ENCODE assay signal across 18 cellular contexts in the genomic region with DNA sequence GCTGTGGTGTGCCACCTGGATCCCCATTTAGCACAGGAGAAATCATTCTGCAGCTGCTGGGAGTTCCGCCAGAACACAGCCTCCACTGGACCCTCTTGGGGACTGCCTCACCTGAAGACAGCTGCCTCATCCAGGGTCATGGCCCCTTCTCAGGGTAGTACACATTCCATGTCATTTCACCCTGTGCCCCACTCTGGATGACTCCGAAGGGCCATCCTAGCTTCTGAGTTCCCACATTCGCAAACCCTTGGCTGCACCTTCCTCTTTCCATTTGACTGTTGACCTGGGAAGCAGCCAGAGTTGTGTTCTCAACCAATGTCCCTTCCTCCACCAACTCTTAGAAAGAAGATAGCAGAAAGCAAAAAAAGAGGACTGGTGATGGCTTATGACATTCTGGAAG.
DNase-seq lines count a peak whose midpoint lies in the region; ATAC-seq, FAIRE-seq and TF ChIP-seq lines count a peak whose summit lies in the region.
"Had no signal": no experiment of that assay in that cellular context is flagged by ENCODE, and none has a peak within 500 bp of the region (broad histone marks: within the 10 kb centered on the region; RNA-seq: fewer than 3 reads in every experiment).

No MANE protein-coding gene starts in this region.

- no peaks in the 10 kb centered on the region for H3K9me3 ChIP-seq in right lobe of liver
- H3K9me3 ChIP-seq in HepG2 (ENCODE audit: low read length) = no peaks in the 10 kb centered on the region
- H3K9me3 ChIP-seq in upper lobe of right lung = no peaks in the 10 kb centered on the region
- H3K9me3 ChIP-seq in GM23248 (ENCODE audit: low read depth) = no peaks in the 10 kb centered on the region

- TF ChIP-seq EP300 in HepG2 (IDR thresholded peaks at IDR 0.05; ENCODE audit: low read depth in 2 of 2, low read length in 2 of 2) = no peak
- no peak for TF ChIP-seq EP300 in HepG2 (CRISPR knock-in tag; IDR thresholded peaks at IDR 0.05; ENCODE audit: borderline replicate concordance)

- intact Hi-C loops in right lobe of liver (cut with DNase I) (no loop called here), HepG2 (cut with micrococcal nuclease; ENCODE audit: unreplicated experiment) (no loop called here), upper lobe of right lung (cut with DNase I) (no loop called here)

- POLR2A ChIA-PET in HepG2 (lab: Yijun Ruan, JAX) = no interaction called here

- H3K27me3 ChIP-seq in right lobe of liver = no peaks in the 10 kb centered on the region
- H3K27me3 ChIP-seq in HepG2 (ENCODE audit: control insufficient read depth in 1 of 2, insufficient read depth in 2 of 2, low read length in 2 of 2) = no peaks in the 10 kb centered on the region; a peak in 1 of 5 replicates
- H3K27me3 ChIP-seq in upper lobe of right lung = no peaks in the 10 kb centered on the region
- no peaks in the 10 kb centered on the region for H3K27me3 ChIP-seq in GM23248 (replicated peaks; ENCODE audit: insufficient read depth)

- H3K4me3 ChIP-seq in right lobe of liver (no peak overlapping the region), HepG2 (replicated peaks in 1 of 3; ENCODE audit: insufficient read depth in 1 of 3, low read depth in 2 of 3, low read length in 3 of 3) (no peak overlapping the region), coronary artery (no peak overlapping the region), upper lobe of right lung (no peak overlapping the region), GM23248 (no peak overlapping the region)

- DNase-seq in right lobe of liver (no peak), HepG2 (ENCODE audit: low spot score) (no peak), coronary artery (ENCODE audit: low spot score) (peak; percentile 46), medulla oblongata (ENCODE audit: extremely low spot score) (peak; percentile 72), upper lobe of right lung (no peak), GM23248 (no peak), HPDE6-E6E7 (ENCODE audit: extremely low spot score) (no peak), HuH-7 (ENCODE audit: low spot score) (no peak)
- DNase-seq: DMS79 treated with DMSO at 0.1 percent for 48 hours, HFFc6, NCI-H1092 treated with DMSO at 0.1 percent for 48 hours, NCI-H2081, NCI-H446 treated with DMSO at 0.1 percent for 48 hours, NCI-H69, SIG-M5 had no signal

- H3K79me2 ChIP-seq in HepG2 (ENCODE audit: insufficient read depth, low read length) = no peaks in the 10 kb centered on the region
- H3K79me2 ChIP-seq in GM23248 (ENCODE audit: insufficient read depth) = no peaks in the 10 kb centered on the region

- no peaks in the 10 kb centered on the region for H3K9me2 ChIP-seq in GM23248 (ENCODE audit: insufficient read depth)

- TF ChIP-seq POLR2A in right lobe of liver (IDR thresholded peaks at IDR 0.05) (no peak), HepG2 (IDR thresholded peaks at IDR 0.05; ENCODE audit: insufficient read depth in 1 of 2, low read depth in 2 of 2, low read length in 2 of 2) (no peak)

- no peak overlapping the region for H3K9ac ChIP-seq in HepG2 (ENCODE audit: insufficient read depth, low read depth, low read length)
- H3K9ac ChIP-seq in GM23248 = no peak overlapping the region
- H3K9ac ChIP-seq: KMS-11 had no signal

- in situ Hi-C loops in HepG2 (cut with HindIII; ENCODE audit: extremely low pct_ligation_motif_present, low pct_unique_long_range_greater_than_20kb) (no loop called here), GM23248 (cut with MboI) (no loop called here)

- H3K27ac ChIP-seq in right lobe of liver = no peak overlapping the region
- H3K27ac ChIP-seq in HepG2 (ENCODE audit: extremely low read length, insufficient read depth, low read length) = no peak overlapping the region
- no peak overlapping the region for H3K27ac ChIP-seq in coronary artery
- no peak overlapping the region for H3K27ac ChIP-seq in upper lobe of right lung
- no peak overlapping the region for H3K27ac ChIP-seq in GM23248
- H3K27ac ChIP-seq: KMS-11 had no signal

- no peaks in the 10 kb centered on the region for H3F3A ChIP-seq in GM23248 (ENCODE audit: insufficient read depth)

- no peaks in the 10 kb centered on the region for H3K36me3 ChIP-seq in right lobe of liver
- H3K36me3 ChIP-seq in HepG2 (replicated peaks in 1 of 2; ENCODE audit: control insufficient read depth in 1 of 2, insufficient read depth in 2 of 2, low read length in 2 of 2) = no peaks in the 10 kb centered on the region
- no peaks in the 10 kb centered on the region for H3K36me3 ChIP-seq in upper lobe of right lung
- H3K36me3 ChIP-seq in GM23248 (ENCODE audit: low read depth) = no peaks in the 10 kb centered on the region

- no peaks in the 10 kb centered on the region for H3K4me1 ChIP-seq in right lobe of liver
- H3K4me1 ChIP-seq in HepG2 (ENCODE audit: insufficient read depth, low read length) = no peaks in the 10 kb centered on the region
- H3K4me1 ChIP-seq in upper lobe of right lung = no peaks in the 10 kb centered on the region
- H3K4me1 ChIP-seq in GM23248 (ENCODE audit: insufficient read depth) = no peaks in the 10 kb centered on the region

- FAIRE-seq in HepG2 (lab: Jason Lieb, UNC) = no peak
- FAIRE-seq: H54 had no signal

- H4K20me1 ChIP-seq in HepG2 (ENCODE audit: insufficient read depth, low read length) (no peaks in the 10 kb centered on the region), GM23248 (ENCODE audit: insufficient read depth) (no peaks in the 10 kb centered on the region)

- H2AFZ ChIP-seq in HepG2 (ENCODE audit: low read length) = no peak overlapping the region
- no peak overlapping the region for H2AFZ ChIP-seq in GM23248

- WGBS in right lobe of liver (ENCODE audit: insufficient coverage, low coverage, low lambda C conversion rate, missing lambda C conversion rate) = no CpG with 5 or more reads among the region's 3 CpGs
- WGBS in HepG2 (ENCODE audit: low lambda C conversion rate) = 51% methylated on average over 3 of the region's 3 CpGs
- WGBS in GM23248 (ENCODE audit: low coverage in 1 of 2, low lambda C conversion rate in 2 of 2, missing lambda C conversion rate in 2 of 2), 2 experiments = 34 to 44% methylated on average over 3 of the region's 3 CpGs

- TF ChIP-seq CTCF in right lobe of liver (IDR thresholded peaks at IDR 0.05) (no peak), HepG2 (CRISPR knock-in tag; IDR thresholded peaks at IDR 0.05) (no peak), coronary artery (IDR thresholded peaks at IDR 0.05) (no peak), upper lobe of right lung (IDR thresholded peaks at IDR 0.05) (no peak)

- H3K4me2 ChIP-seq in HepG2 (ENCODE audit: low read depth, low read length) (no peak overlapping the region), GM23248 (ENCODE audit: unreplicated experiment) (no peak overlapping the region)
- H3K4me2 ChIP-seq: KMS-11 had no signal

- BruUV-seq in HepG2 (replicated peaks; lab: Mats Ljungman, UMichigan) = no TSS peak

- ATAC-seq in right lobe of liver = peak in 3 of 4 donors; percentile 52 to 59 (median 57)
- ATAC-seq in HepG2 = no peak
- ATAC-seq in upper lobe of right lung = peak; percentile 65
- ATAC-seq: SK-N-SH treated with all-trans-retinoic acid at 6 μM for 48 hours had no signal

- no peak for TF ChIP-seq RAD21 in HepG2 (CRISPR knock-in tag; IDR thresholded peaks at IDR 0.05)

- CTCF ChIA-PET in HepG2 (lab: Yijun Ruan, JAX; ENCODE audit: low intra/inter-chr PET ratio, low total read pairs) = no interaction called here

TF ChIP-seq in HepG2, 621 proteins besides CTCF, POLR2A, EP300 and RAD21 (continues in another document):
- TF ChIP-seq RBM22 (optimal IDR thresholded peaks at IDR 0.05; ENCODE audit: low read length) = no peak
- TF ChIP-seq MED1 (CRISPR knock-in tag; IDR thresholded peaks at IDR 0.05) = no peak
- no peak for TF ChIP-seq ZNF605 (CRISPR knock-in tag; IDR thresholded peaks at IDR 0.05)
- no peak for TF ChIP-seq MED8 (CRISPR knock-in tag; IDR thresholded peaks at IDR 0.05; ENCODE audit: insufficient replicate concordance)
- no peak for TF ChIP-seq HES4 (CRISPR knock-in tag; IDR thresholded peaks at IDR 0.05; ENCODE audit: borderline replicate concordance)
- no peak for TF ChIP-seq JUND (CRISPR knock-in tag; IDR thresholded peaks at IDR 0.05)
- TF ChIP-seq, protein P1, sequence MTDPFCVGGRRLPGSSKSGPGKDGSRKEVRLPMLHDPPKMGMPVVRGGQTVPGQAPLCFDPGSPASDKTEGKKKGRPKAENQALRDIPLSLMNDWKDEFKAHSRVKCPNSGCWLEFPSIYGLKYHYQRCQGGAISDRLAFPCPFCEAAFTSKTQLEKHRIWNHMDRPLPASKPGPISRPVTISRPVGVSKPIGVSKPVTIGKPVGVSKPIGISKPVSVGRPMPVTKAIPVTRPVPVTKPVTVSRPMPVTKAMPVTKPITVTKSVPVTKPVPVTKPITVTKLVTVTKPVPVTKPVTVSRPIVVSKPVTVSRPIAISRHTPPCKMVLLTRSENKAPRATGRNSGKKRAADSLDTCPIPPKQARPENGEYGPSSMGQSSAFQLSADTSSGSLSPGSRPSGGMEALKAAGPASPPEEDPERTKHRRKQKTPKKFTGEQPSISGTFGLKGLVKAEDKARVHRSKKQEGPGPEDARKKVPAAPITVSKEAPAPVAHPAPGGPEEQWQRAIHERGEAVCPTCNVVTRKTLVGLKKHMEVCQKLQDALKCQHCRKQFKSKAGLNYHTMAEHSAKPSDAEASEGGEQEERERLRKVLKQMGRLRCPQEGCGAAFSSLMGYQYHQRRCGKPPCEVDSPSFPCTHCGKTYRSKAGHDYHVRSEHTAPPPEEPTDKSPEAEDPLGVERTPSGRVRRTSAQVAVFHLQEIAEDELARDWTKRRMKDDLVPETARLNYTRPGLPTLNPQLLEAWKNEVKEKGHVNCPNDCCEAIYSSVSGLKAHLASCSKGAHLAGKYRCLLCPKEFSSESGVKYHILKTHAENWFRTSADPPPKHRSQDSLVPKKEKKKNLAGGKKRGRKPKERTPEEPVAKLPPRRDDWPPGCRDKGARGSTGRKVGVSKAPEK (CRISPR knock-in tag; IDR thresholded peaks at IDR 0.05; ENCODE audit: borderline replicate concordance) = no peak
- no peak for TF ChIP-seq ZSCAN29 (CRISPR knock-in tag; conservative IDR thresholded peaks at IDR 0.05)

Comparison
In these comparisons a context has a peak if more than half of its experiments do, and no peak if none do; other contexts are left out.
1. DNase-seq: peak in coronary artery (single experiment) and medulla oblongata (single experiment); none in right lobe of liver (0 of 3), HepG2 (single experiment), upper lobe of right lung (single experiment), GM23248 (single experiment), HPDE6-E6E7 (single experiment) and HuH-7 (single experiment).